Comparison of ENCODE assay signal across 9 cellular contexts in genomic region chr10:133336131-133337078, GRCh38. TPM values are rescaled to one million over a fixed set of nuclear protein-coding genes. Genes with fewer than 3 reads are reported as not detected.
DNase-seq lines count a peak whose midpoint lies in the region; ATAC-seq, FAIRE-seq and TF ChIP-seq lines count a peak whose summit lies in the region.
"Had no signal": no experiment of that assay in that cellular context is flagged by ENCODE, and none has a peak within 500 bp of the region (broad histone marks: within the 10 kb centered on the region; RNA-seq: fewer than 3 reads in every experiment).

Gene CALY (minus strand): TSS chr10:133336896. CDS start chr10:133328989, 7,907 bp downstream.

- H3K9me3 ChIP-seq in left lung = no peaks in the 10 kb centered on the region
- H3K9me3 ChIP-seq: HAP-1 had no signal

- no peaks in the 10 kb centered on the region for H3K36me3 ChIP-seq in left lung
- H3K36me3 ChIP-seq: HAP-1 had no signal

- ATAC-seq in left lung = peak; percentile 10

- TF ChIP-seq CTCF in left lung (IDR thresholded peaks at IDR 0.05) = no peak

- FAIRE-seq in HTR-8/SVneo (lab: Jason Lieb, UNC) = no peak

- peak; percentile 89 for DNase-seq in DMS53 (lab: John Stamatoyannopoulos, UW)
- peak; percentile 80 to 91 (median 88) for DNase-seq in T-helper 1 cell
- peak; percentile 25 for DNase-seq in activated naive CD8-positive, alpha-beta T cell treated with anti-CD3 and anti-CD28 coated beads, Interleukin-2, amount 50 U/mL, for 16 hours (ENCODE audit: low read depth, low spot score)
- DNase-seq in left lung = peak in 1 of 2 donors; percentile 81
- DNase-seq in stimulated activated CD8-positive, alpha-beta memory T cell treated with anti-CD3 and anti-CD28 coated beads, Interleukin-12 subunit alpha, Interleukin-12 subunit beta, amount 100 ng/mL, for 1 hour (ENCODE audit: low read depth) = peak; percentile 65
- no peak for DNase-seq in HTR-8/SVneo (ENCODE audit: insufficient read length, low spot score)
- DNase-seq in NCI-H2107 (lab: John Stamatoyannopoulos, UW) = no peak
- no peak for DNase-seq in KG1 (lab: John Stamatoyannopoulos, UW)

- no peak within 1 kb of the TSS for H3K27ac ChIP-seq in left lung

- peaks cover 10 to 22% of the 10 kb centered on the region in 2 donors for H3K4me1 ChIP-seq in left lung
- H3K4me1 ChIP-seq: HAP-1 had no signal

- peak within 1 kb of the TSS in 1 of 2 donors; percentile 28 for H3K4me3 ChIP-seq in left lung
- H3K4me3 ChIP-seq: HAP-1 had no signal

- peaks cover 32 to 72% of the 10 kb centered on the region in 2 donors for H3K27me3 ChIP-seq in left lung

- intact Hi-C loops in left lung (cut with DNase I) = no loop called here

RNA-seq across cellular contexts. Expression of gene CALY, which starts in this region (rescaled TPM):
- not detected for total RNA-seq in left lung

Comparison
In these comparisons a context has a peak if more than half of its experiments do, and no peak if none do; other contexts are left out.
1. Peak in ATAC-seq in left lung; RNA of the gene not detected or under 1 TPM.
2. DNase-seq: peak in DMS53 (single experiment), T-helper 1 cell (5 of 5), activated naive CD8-positive, alpha-beta T cell treated with anti-CD3 and anti-CD28 coated beads, Interleukin-2, amount 50 U/mL, for 16 hours (single experiment) and stimulated activated CD8-positive, alpha-beta memory T cell treated with anti-CD3 and anti-CD28 coated beads, Interleukin-12 subunit alpha, Interleukin-12 subunit beta, amount 100 ng/mL, for 1 hour (single experiment); none in HTR-8/SVneo (single experiment), NCI-H2107 (single experiment) and KG1 (single experiment).